ENCODE assay signal across 28 cellular contexts in genomic region chr11:2864890-2865289, GRCh38.
"Had no signal": no experiment of that assay in that cellular context is flagged by ENCODE, and none has a peak within 500 bp of the region (broad histone marks: within the 10 kb centered on the region; RNA-seq: fewer than 3 reads in every experiment).

No MANE protein-coding gene starts in this region.

- H3K27ac ChIP-seq: adrenal gland, body of pancreas, cardiac muscle cell, coronary artery, gastrocnemius medialis, hepatocyte, right lobe of liver, tibial artery, VCaP had no signal

- H3K36me3 Mint-ChIP-seq: activated naive CD8-positive, alpha-beta T cell treated with anti-CD3 and anti-CD28 coated beads for 36 hours had no signal

- H2AFZ ChIP-seq: hepatocyte had no signal

- H3K4me1 ChIP-seq: gastrocnemius medialis, right lobe of liver, upper lobe of right lung had no signal

- H3K4me3 Mint-ChIP-seq: activated naive CD4-positive, alpha-beta T cell treated with anti-CD3 and anti-CD28 coated beads for 36 hours; activated naive CD8-positive, alpha-beta T cell treated with anti-CD3 and anti-CD28 coated beads for 36 hours; activated T-helper 1 cell treated with anti-CD3 and anti-CD28 coated beads, Interleukin-12 subunit alpha, Interleukin-12 subunit beta, Interleukin-2, Interleukin-4 antibody, amounts not matched to agents 30 ng/mL and 10 ng/mL and 1 ng/mL, durations not matched to agents 14 hours and 24 hours and 36 hours; effector memory CD8-positive, alpha-beta T cell; T-helper 1 cell treated with Interleukin-12 subunit alpha and Interleukin-12 subunit beta and Interleukin-4 antibody, amounts not matched to agents 30 μg/mL and 1 μg/mL, for 36 hours had no signal

- H3K9me3 Mint-ChIP-seq: activated naive CD4-positive, alpha-beta T cell treated with anti-CD3 and anti-CD28 coated beads for 36 hours; activated naive CD8-positive, alpha-beta T cell treated with anti-CD3 and anti-CD28 coated beads for 36 hours; activated T-helper 1 cell treated with anti-CD3 and anti-CD28 coated beads, Interleukin-12 subunit alpha, Interleukin-12 subunit beta, Interleukin-2, Interleukin-4 antibody, amounts not matched to agents 30 ng/mL and 10 ng/mL and 1 ng/mL, durations not matched to agents 14 hours and 24 hours and 36 hours; effector memory CD8-positive, alpha-beta T cell; T-helper 1 cell treated with Interleukin-12 subunit alpha and Interleukin-12 subunit beta and Interleukin-4 antibody, amounts not matched to agents 30 μg/mL and 1 μg/mL, for 36 hours had no signal

- H3K4me3 ChIP-seq: adrenal gland, body of pancreas, cardiac muscle cell, coronary artery, gastrocnemius medialis, hepatocyte, right lobe of liver, tibial artery, upper lobe of right lung had no signal

- ATAC-seq: body of pancreas; effector memory CD8-positive, alpha-beta T cell; gastrocnemius medialis; right lobe of liver; stimulated activated naive CD8-positive, alpha-beta T cell treated with anti-CD3 and anti-CD28 coated beads, Interleukin-15, Interleukin-2, amounts not matched to agents 100 U/mL and 50 U/mL, for 24 hours; upper lobe of right lung had no signal

- H3K27ac Mint-ChIP-seq: activated naive CD4-positive, alpha-beta T cell treated with anti-CD3 and anti-CD28 coated beads for 36 hours; activated naive CD8-positive, alpha-beta T cell treated with anti-CD3 and anti-CD28 coated beads for 36 hours; activated T-helper 1 cell treated with anti-CD3 and anti-CD28 coated beads, Interleukin-12 subunit alpha, Interleukin-12 subunit beta, Interleukin-2, Interleukin-4 antibody, amounts not matched to agents 30 ng/mL and 10 ng/mL and 1 ng/mL, durations not matched to agents 14 hours and 24 hours and 36 hours; effector memory CD8-positive, alpha-beta T cell; naive B cell; T-helper 1 cell treated with Interleukin-12 subunit alpha and Interleukin-12 subunit beta and Interleukin-4 antibody, amounts not matched to agents 30 μg/mL and 1 μg/mL, for 36 hours had no signal

- H3K79me2 ChIP-seq: hepatocyte had no signal

- H3K9me3 ChIP-seq: adrenal gland, body of pancreas, gastrocnemius medialis, right lobe of liver, tibial artery, upper lobe of right lung had no signal

- DNase-seq: activated CD4-positive, alpha-beta T cell treated with anti-CD3 and anti-CD28 coated beads for 4 hours; activated CD4-positive, alpha-beta T cell treated with anti-CD3 and anti-CD28 coated beads, Interleukin-2, amount 50 U/mL, for 4 hours; activated effector memory CD4-positive, alpha-beta T cell treated with anti-CD3 and anti-CD28 coated beads, Interleukin-2, amount 50 U/mL, for 16 hours; activated naive CD4-positive, alpha-beta T cell treated with anti-CD3 and anti-CD28 coated beads for 36 hours; activated naive CD8-positive, alpha-beta T cell treated with anti-CD3 and anti-CD28 coated beads for 36 hours; activated T-cell treated with anti-CD3 and anti-CD28 coated beads, Interleukin-2, amount 50 U/mL, for 1 hour; adrenal gland; aorta; body of pancreas; effector memory CD8-positive, alpha-beta T cell; erythroblast; gastrocnemius medialis; islet precursor cell; mammary epithelial cell; naive B cell; right lobe of liver; stimulated activated CD4-positive, alpha-beta T cell treated with anti-CD3 and anti-CD28 coated beads, Interleukin-12 subunit alpha, Interleukin-12 subunit beta, amount 100 ng/mL, for 4 hours; stimulated activated CD4-positive, alpha-beta T cell treated with anti-CD3 and anti-CD28 coated beads, Interleukin-4, amount 100 ng/mL, for 1 hour; stimulated activated naive CD8-positive, alpha-beta T cell treated with anti-CD3 and anti-CD28 coated beads, Interleukin-15, Interleukin-2, amounts not matched to agents 100 U/mL and 50 U/mL, for 24 hours; T-helper 9 cell; tibial artery; upper lobe of right lung had no signal

- H3K4me2 ChIP-seq: hepatocyte had no signal

- H3K36me3 ChIP-seq: adrenal gland, cardiac muscle cell, gastrocnemius medialis, right lobe of liver, tibial artery, upper lobe of right lung had no signal
